In genomic region chr6:115733426-115733825, GRCh38 we compare ENCODE assay signal across 14 cellular contexts.
DNase-seq lines count a peak whose midpoint lies in the region; TF ChIP-seq lines count a peak whose summit lies in the region.
"Had no signal": no experiment of that assay in that cellular context is flagged by ENCODE, and none has a peak within 500 bp of the region (broad histone marks: within the 10 kb centered on the region; RNA-seq: fewer than 3 reads in every experiment).

No MANE protein-coding gene starts in this region.

- H3K4me3 Mint-ChIP-seq in glutamatergic neuron (ENCODE audit: unreplicated experiment): no peak overlapping the region
- H3K4me3 Mint-ChIP-seq: B cell; CD4-positive, alpha-beta memory T cell; H9 had no signal

- H3K27ac Mint-ChIP-seq in glutamatergic neuron (ENCODE audit: unreplicated experiment): peak overlapping the region; percentile 64
- H3K27ac Mint-ChIP-seq: B cell, H9 had no signal

- peaks cover 4% of the 10 kb centered on the region for H3K4me1 Mint-ChIP-seq in glutamatergic neuron (ENCODE audit: low read depth, unreplicated experiment)
- H3K4me1 Mint-ChIP-seq: B cell; CD4-positive, alpha-beta memory T cell; H9 had no signal

- no peaks in the 10 kb centered on the region for H3K27me3 Mint-ChIP-seq in glutamatergic neuron (ENCODE audit: unreplicated experiment)
- H3K27me3 Mint-ChIP-seq: B cell; CD4-positive, alpha-beta memory T cell had no signal

- peaks cover 4% of the 10 kb centered on the region for H3K9me3 Mint-ChIP-seq in glutamatergic neuron (ENCODE audit: unreplicated experiment)

- peaks cover 5% of the 10 kb centered on the region for H3K36me3 Mint-ChIP-seq in glutamatergic neuron (ENCODE audit: unreplicated experiment)
- H3K36me3 Mint-ChIP-seq: CD4-positive, alpha-beta memory T cell had no signal

- peak; percentile 98 for DNase-seq in DMS 273 treated with DMSO at 0.1 percent for 48 hours (lab: John Stamatoyannopoulos, UW)
- peak; percentile 87 for DNase-seq in NCI-H2171 (lab: John Stamatoyannopoulos, UW)
- peak; percentile 16 for DNase-seq in NCI-H69 (lab: John Stamatoyannopoulos, UW)
- no peak for DNase-seq in glutamatergic neuron
- no peak for DNase-seq in COLO668 (lab: John Stamatoyannopoulos, UW; ENCODE audit: unreplicated experiment)
- DNase-seq in NCI-H187 treated with DMSO at 0.1 percent for 48 hours (lab: John Stamatoyannopoulos, UW): no peak
- DNase-seq in NCI-H187 (lab: John Stamatoyannopoulos, UW): no peak
- DNase-seq: CD4-positive, alpha-beta memory T cell; COR-L47; DMS53; GF-D8; GOT3; H9 had no signal

- TF ChIP-seq CTCF in glutamatergic neuron (IDR thresholded peaks at IDR 0.05; ENCODE audit: partially characterized antibody, unreplicated experiment): no peak

Comparison
In these comparisons a context has a peak if more than half of its experiments do, and no peak if none do; other contexts are left out.
1. DNase-seq: peak in DMS 273 treated with DMSO at 0.1 percent for 48 hours (single experiment), NCI-H2171 (single experiment) and NCI-H69 (single experiment); none in glutamatergic neuron (single experiment), COLO668 (single experiment), NCI-H187 treated with DMSO at 0.1 percent for 48 hours (single experiment) and NCI-H187 (0 of 2).